23 cellular contexts compared by ENCODE assay signal in the genomic region with DNA sequence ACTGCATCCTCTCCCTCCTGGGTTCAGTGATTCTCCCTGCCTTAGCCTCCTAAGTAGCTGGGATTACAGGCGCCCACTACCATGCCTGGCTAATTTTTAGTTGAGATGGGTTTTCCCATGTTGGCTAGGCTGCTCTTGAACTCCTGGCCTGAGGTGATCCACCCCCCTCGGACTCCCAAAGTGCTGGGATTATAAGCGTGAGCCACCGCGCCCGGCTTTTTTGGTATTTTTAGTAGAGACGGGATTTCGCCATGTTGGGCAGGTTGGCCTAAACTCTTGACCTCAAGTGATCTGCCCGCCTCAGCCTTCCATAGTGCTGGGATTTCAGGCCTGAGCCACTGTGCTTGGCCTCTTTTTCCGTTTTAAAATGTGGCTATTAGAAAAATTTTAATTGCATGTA.
"Had no signal": no experiment of that assay in that cellular context is flagged by ENCODE, and none has a peak within 500 bp of the region (broad histone marks: within the 10 kb centered on the region; RNA-seq: fewer than 3 reads in every experiment).

No MANE protein-coding gene starts in this region.

- H3K4me3 ChIP-seq: colonic mucosa, dorsolateral prefrontal cortex, esophagus muscularis mucosa, esophagus squamous epithelium, gastrocnemius medialis, gastroesophageal sphincter, heart left ventricle, heart right ventricle had no signal

- H3K4me3 Mint-ChIP-seq: dendritic cell treated with granulocyte-macrophage colony-stimulating factor and Interleukin-4, amounts not matched to agents 40 ng/mL and 50 ng/mL, for 4 days; effector memory CD8-positive, alpha-beta T cell; endodermal cell had no signal

- H3K27me3 Mint-ChIP-seq: dendritic cell treated with granulocyte-macrophage colony-stimulating factor and Interleukin-4, amounts not matched to agents 40 ng/mL and 50 ng/mL, for 4 days; effector memory CD8-positive, alpha-beta T cell had no signal

- H3K9me3 Mint-ChIP-seq: dendritic cell treated with granulocyte-macrophage colony-stimulating factor and Interleukin-4, amounts not matched to agents 40 ng/mL and 50 ng/mL, for 4 days; endodermal cell had no signal

- DNase-seq: colonic mucosa; cortex of kidney; dermis blood vessel endothelial cell; dorsolateral prefrontal cortex; effector CD4-positive, alpha-beta T cell; effector CD8-positive, alpha-beta T cell; effector memory CD4-positive, alpha-beta T cell; effector memory CD8-positive, alpha-beta T cell; endodermal cell; erythroblast; esophagus squamous epithelium; foreskin fibroblast; foreskin keratinocyte; foreskin melanocyte; gastrocnemius medialis; glutamatergic neuron; head of caudate nucleus; heart left ventricle; heart right ventricle had no signal

- H3K4me1 Mint-ChIP-seq: endodermal cell had no signal

- H3K27ac Mint-ChIP-seq: dendritic cell treated with granulocyte-macrophage colony-stimulating factor and Interleukin-4, amounts not matched to agents 40 ng/mL and 50 ng/mL, for 4 days; effector memory CD8-positive, alpha-beta T cell; endodermal cell had no signal

- H3K27ac ChIP-seq: colonic mucosa, dorsolateral prefrontal cortex, epithelial cell of prostate, esophagus muscularis mucosa, esophagus squamous epithelium, foreskin keratinocyte, gastrocnemius medialis, gastroesophageal sphincter, heart left ventricle, heart right ventricle had no signal
